ENCODE assay signal across 1 cellular context in genomic region chr14:67577181-67577580, GRCh38.
TF ChIP-seq lines count a peak whose summit lies in the region.

No MANE protein-coding gene starts in this region.

TF ChIP-seq in IMR-90, 13 proteins besides CTCF, POLR2A, EP300 and RAD21 (continued from another document):
- TF ChIP-seq USF2 (IDR thresholded peaks at IDR 0.05; ENCODE audit: low read depth, low read length) (no peak), MAFK (IDR thresholded peaks at IDR 0.05; ENCODE audit: low read depth, low read length) (no peak), MAZ (IDR thresholded peaks at IDR 0.05; ENCODE audit: borderline replicate concordance, low read depth, low read length) (no peak), NFE2L2 (IDR thresholded peaks at IDR 0.05; ENCODE audit: low read depth, low read length) (no peak), SMC3 (IDR thresholded peaks at IDR 0.05; ENCODE audit: low read depth, low read length) (no peak), RFX5 (IDR thresholded peaks at IDR 0.05; ENCODE audit: low read depth, low read length) (no peak), BHLHE40 (IDR thresholded peaks at IDR 0.05; ENCODE audit: low read depth, low read length) (no peak)
- TF ChIP-seq, protein P1, sequence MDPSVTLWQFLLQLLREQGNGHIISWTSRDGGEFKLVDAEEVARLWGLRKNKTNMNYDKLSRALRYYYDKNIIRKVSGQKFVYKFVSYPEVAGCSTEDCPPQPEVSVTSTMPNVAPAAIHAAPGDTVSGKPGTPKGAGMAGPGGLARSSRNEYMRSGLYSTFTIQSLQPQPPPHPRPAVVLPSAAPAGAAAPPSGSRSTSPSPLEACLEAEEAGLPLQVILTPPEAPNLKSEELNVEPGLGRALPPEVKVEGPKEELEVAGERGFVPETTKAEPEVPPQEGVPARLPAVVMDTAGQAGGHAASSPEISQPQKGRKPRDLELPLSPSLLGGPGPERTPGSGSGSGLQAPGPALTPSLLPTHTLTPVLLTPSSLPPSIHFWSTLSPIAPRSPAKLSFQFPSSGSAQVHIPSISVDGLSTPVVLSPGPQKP (IDR thresholded peaks at IDR 0.05; ENCODE audit: borderline replicate concordance, low read depth, low read length): no peak
